In genomic region chr9:123511326-123511974, GRCh38 we compare ENCODE assay signal across 13 cellular contexts.
"Had no signal": no experiment of that assay in that cellular context is flagged by ENCODE, and none has a peak within 500 bp of the region (broad histone marks: within the 10 kb centered on the region; RNA-seq: fewer than 3 reads in every experiment).

No MANE protein-coding gene starts in this region.

- H3K27me3 ChIP-seq: sigmoid colon had no signal

- ATAC-seq: naive thymus-derived CD8-positive, alpha-beta T cell had no signal

- H3K9me3 ChIP-seq: prostate gland, sigmoid colon had no signal

- H3K4me3 ChIP-seq: lung, prostate gland, sigmoid colon had no signal

- H3K4me1 ChIP-seq: prostate gland, sigmoid colon had no signal

- DNase-seq: activated CD4-positive, alpha-beta T cell treated with anti-CD3 and anti-CD28 coated beads, Interleukin-2, amount 10 ng/mL, durations not matched to agents 24 days and 14 days; activated effector memory CD4-positive, alpha-beta T cell treated with Interleukin-2 at 50 U/mL for 16 hours; activated T-cell treated with anti-CD3 and anti-CD28 coated beads, Interleukin-2, amount 50 U/mL, for 1 hour; endodermal cell; erythroblast; hippocampal formation; kidney glomerular epithelial cell; naive thymus-derived CD8-positive, alpha-beta T cell; sigmoid colon; stimulated activated CD4-positive, alpha-beta T cell treated with anti-CD3 and anti-CD28 coated beads, Interleukin-2, amount 100 ng/mL, for 48 hours; stimulated activated naive CD4-positive, alpha-beta T cell treated with Interleukin-2 at 50 U/mL for 16 hours had no signal

- H3K27ac ChIP-seq: prostate gland, sigmoid colon had no signal

- H3K36me3 ChIP-seq: prostate gland, sigmoid colon had no signal
